ENCODE assay signal across 12 cellular contexts in genomic region chr9:88197781-88198345, GRCh38. TPM values are rescaled to one million over a fixed set of nuclear protein-coding genes. Genes with fewer than 3 reads are reported as not detected.
DNase-seq lines count a peak whose midpoint lies in the region; ATAC-seq, FAIRE-seq and TF ChIP-seq lines count a peak whose summit lies in the region.
"Had no signal": no experiment of that assay in that cellular context is flagged by ENCODE, and none has a peak within 500 bp of the region (broad histone marks: within the 10 kb centered on the region; RNA-seq: fewer than 3 reads in every experiment).

No MANE protein-coding gene starts in this region.

- ATAC-seq in A549: peak; percentile 78 to 92

- intact Hi-C loops in breast epithelium (cut with DNase I; ENCODE audit: low total_unique reads): loop anchor here (5.0 kb wide), 1 partner anchor 419 kb away; no protein-coding TSS in a partner anchor

- H3K56ac ChIP-seq in mesendoderm (ENCODE audit: low read length): no peak overlapping the region

- peak; percentile 43 to 76 for DNase-seq in A549 (ENCODE audit: low read depth in 1 of 2, low spot score in 1 of 2)
- DNase-seq in LHCN-M2 (ENCODE audit: low read depth): peak; percentile 80
- no peak for DNase-seq in breast epithelium (ENCODE audit: low spot score in 2 of 2)
- peak; percentile 42 for DNase-seq in mesendoderm
- no peak for DNase-seq in T1000 (lab: John Stamatoyannopoulos, UW)
- no peak for DNase-seq in activated naive CD4-positive, alpha-beta T cell treated with anti-CD3 and anti-CD28 coated beads, Interleukin-2, amount 50 U/mL, for 16 hours
- DNase-seq in stimulated activated CD4-positive, alpha-beta T cell treated with anti-CD3 and anti-CD28 coated beads, Interleukin-4, amount 100 ng/mL, for 4 hours: no peak
- DNase-seq in C1 segment of cervical spinal cord (lab: John Stamatoyannopoulos, UW): no peak
- DNase-seq: NCI-H510A treated with DMSO at 0.1 percent for 48 hours had no signal

- TF ChIP-seq CTCF in A549 (IDR thresholded peaks at IDR 0.05) (no peak), breast epithelium (IDR thresholded peaks at IDR 0.05) (no peak)

- H3K27me3 ChIP-seq in breast epithelium (no peaks in the 10 kb centered on the region), mesendoderm (ENCODE audit: insufficient read depth, low read length, poor library complexity) (no peaks in the 10 kb centered on the region)

- H3K36me3 ChIP-seq in breast epithelium (no peaks in the 10 kb centered on the region), mesendoderm (ENCODE audit: control insufficient read depth, insufficient read depth, low read length) (no peaks in the 10 kb centered on the region)

- H3K4me1 ChIP-seq in A549 (peaks cover 32% of the 10 kb centered on the region), breast epithelium (no peaks in the 10 kb centered on the region), mesendoderm (ENCODE audit: control insufficient read depth, low read depth, low read length) (peaks cover 2% of the 10 kb centered on the region)

- no peak for TF ChIP-seq POLR2A in A549 (IDR thresholded peaks at IDR 0.05; ENCODE audit: low read length)
- TF ChIP-seq POLR2A in breast epithelium (IDR thresholded peaks at IDR 0.05): no peak

- H3K9me3 ChIP-seq in A549 (no peaks in the 10 kb centered on the region), breast epithelium (no peaks in the 10 kb centered on the region)

- H3K9ac ChIP-seq in mesendoderm (ENCODE audit: low read length): no peak overlapping the region

- H3K4me3 ChIP-seq in A549: peak overlapping the region; percentile 18; the same call in 2 of the 3 replicates
- H3K4me3 ChIP-seq in breast epithelium: peak overlapping the region in 2 of 3 donors; percentile 13 to 52
- H3K4me3 ChIP-seq in mesendoderm (ENCODE audit: low read length): no peak overlapping the region

- 10% methylated on average over 4 of the region's 4 CpGs for WGBS in A549 (ENCODE audit: missing lambda C conversion rate)
- WGBS in mesendoderm (ENCODE audit: extremely low coverage, insufficient coverage, low lambda C conversion rate): no CpG with 5 or more reads among the region's 4 CpGs

- no peak overlapping the region for H2AK5ac ChIP-seq in mesendoderm (ENCODE audit: low read length)

- no peak overlapping the region for H4K5ac ChIP-seq in mesendoderm (ENCODE audit: low read length)

- H3K79me2 ChIP-seq in mesendoderm (ENCODE audit: control insufficient read depth, insufficient read depth, low read length): no peaks in the 10 kb centered on the region

- peak; percentile 25 to 33; a peak in 2 of 5 replicates for TF ChIP-seq EP300 in A549 (IDR thresholded peaks at IDR 0.05)

- TF ChIP-seq RAD21 in A549 (conservative IDR thresholded peaks at IDR 0.05 in 1 of 2, IDR thresholded peaks at IDR 0.05 in 1 of 2): 0 out of 5 replicates have a peak, but pooled peaks of 1 of the 2 experiments have one; percentile 15

- no peak overlapping the region for H4K8ac ChIP-seq in mesendoderm (ENCODE audit: low read depth, low read length)

- H2BK120ac ChIP-seq in mesendoderm (ENCODE audit: low read depth, low read length): no peak overlapping the region

- H3K27ac ChIP-seq in A549 (peak overlapping the region; percentile 71 to 78), breast epithelium (peak overlapping the region in 1 of 2 donors; percentile 1), mesendoderm (ENCODE audit: low read depth, low read length) (no peak overlapping the region)
- H3K27ac ChIP-seq: C4-2B had no signal

- no peak overlapping the region for H3K18ac ChIP-seq in mesendoderm (ENCODE audit: low read length)

- H3K79me1 ChIP-seq in mesendoderm (ENCODE audit: low read length): no peaks in the 10 kb centered on the region

- POLR2A ChIA-PET in A549 (lab: Yijun Ruan, JAX): no interaction called here

- H3K4ac ChIP-seq in mesendoderm (ENCODE audit: low read depth, low read length): no peak overlapping the region

- H2BK5ac ChIP-seq in mesendoderm (ENCODE audit: low read length): no peak overlapping the region

- FAIRE-seq in A549 (lab: Jason Lieb, UNC): peak; percentile 92
- FAIRE-seq: endothelial cell of umbilical vein had no signal

- CTCF ChIA-PET in A549 (lab: Yijun Ruan, JAX): no interaction called here

- no peak overlapping the region for H3K23ac ChIP-seq in mesendoderm (ENCODE audit: low read length)

- H3K4me2 ChIP-seq in A549: peak overlapping the region; percentile 77
- no peak overlapping the region for H3K4me2 ChIP-seq in mesendoderm (ENCODE audit: low read length)

- H2BK15ac ChIP-seq in mesendoderm (replicated peaks; ENCODE audit: low read depth): no peak overlapping the region

TF ChIP-seq in A549, 52 proteins besides CTCF, POLR2A, EP300 and RAD21 (continues in another document):
- TF ChIP-seq, protein P1, sequence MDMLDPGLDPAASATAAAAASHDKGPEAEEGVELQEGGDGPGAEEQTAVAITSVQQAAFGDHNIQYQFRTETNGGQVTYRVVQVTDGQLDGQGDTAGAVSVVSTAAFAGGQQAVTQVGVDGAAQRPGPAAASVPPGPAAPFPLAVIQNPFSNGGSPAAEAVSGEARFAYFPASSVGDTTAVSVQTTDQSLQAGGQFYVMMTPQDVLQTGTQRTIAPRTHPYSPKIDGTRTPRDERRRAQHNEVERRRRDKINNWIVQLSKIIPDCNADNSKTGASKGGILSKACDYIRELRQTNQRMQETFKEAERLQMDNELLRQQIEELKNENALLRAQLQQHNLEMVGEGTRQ (IDR thresholded peaks at IDR 0.05): no peak
- no peak for TF ChIP-seq HOXA7 (CRISPR knock-in tag; IDR thresholded peaks at IDR 0.05)
- TF ChIP-seq JUN (IDR thresholded peaks at IDR 0.05): no peak
- no peak for TF ChIP-seq RNF2 (IDR thresholded peaks at IDR 0.05; ENCODE audit: borderline replicate concordance, low read depth)
- TF ChIP-seq MYC (IDR thresholded peaks at IDR 0.05; ENCODE audit: borderline replicate concordance, low read length): no peak
- TF ChIP-seq, protein P2, sequence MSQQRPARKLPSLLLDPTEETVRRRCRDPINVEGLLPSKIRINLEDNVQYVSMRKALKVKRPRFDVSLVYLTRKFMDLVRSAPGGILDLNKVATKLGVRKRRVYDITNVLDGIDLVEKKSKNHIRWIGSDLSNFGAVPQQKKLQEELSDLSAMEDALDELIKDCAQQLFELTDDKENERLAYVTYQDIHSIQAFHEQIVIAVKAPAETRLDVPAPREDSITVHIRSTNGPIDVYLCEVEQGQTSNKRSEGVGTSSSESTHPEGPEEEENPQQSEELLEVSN (IDR thresholded peaks at IDR 0.05; ENCODE audit: borderline replicate concordance, low read depth): peak; percentile 81
- TF ChIP-seq ATOH8 (CRISPR knock-in tag; IDR thresholded peaks at IDR 0.05; ENCODE audit: low read depth): no peak
- TF ChIP-seq, protein P3, sequence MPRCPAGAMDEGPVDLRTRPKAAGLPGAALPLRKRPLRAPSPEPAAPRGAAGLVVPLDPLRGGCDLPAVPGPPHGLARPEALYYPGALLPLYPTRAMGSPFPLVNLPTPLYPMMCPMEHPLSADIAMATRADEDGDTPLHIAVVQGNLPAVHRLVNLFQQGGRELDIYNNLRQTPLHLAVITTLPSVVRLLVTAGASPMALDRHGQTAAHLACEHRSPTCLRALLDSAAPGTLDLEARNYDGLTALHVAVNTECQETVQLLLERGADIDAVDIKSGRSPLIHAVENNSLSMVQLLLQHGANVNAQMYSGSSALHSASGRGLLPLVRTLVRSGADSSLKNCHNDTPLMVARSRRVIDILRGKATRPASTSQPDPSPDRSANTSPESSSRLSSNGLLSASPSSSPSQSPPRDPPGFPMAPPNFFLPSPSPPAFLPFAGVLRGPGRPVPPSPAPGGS (IDR thresholded peaks at IDR 0.05): no peak
- TF ChIP-seq, protein P4, sequence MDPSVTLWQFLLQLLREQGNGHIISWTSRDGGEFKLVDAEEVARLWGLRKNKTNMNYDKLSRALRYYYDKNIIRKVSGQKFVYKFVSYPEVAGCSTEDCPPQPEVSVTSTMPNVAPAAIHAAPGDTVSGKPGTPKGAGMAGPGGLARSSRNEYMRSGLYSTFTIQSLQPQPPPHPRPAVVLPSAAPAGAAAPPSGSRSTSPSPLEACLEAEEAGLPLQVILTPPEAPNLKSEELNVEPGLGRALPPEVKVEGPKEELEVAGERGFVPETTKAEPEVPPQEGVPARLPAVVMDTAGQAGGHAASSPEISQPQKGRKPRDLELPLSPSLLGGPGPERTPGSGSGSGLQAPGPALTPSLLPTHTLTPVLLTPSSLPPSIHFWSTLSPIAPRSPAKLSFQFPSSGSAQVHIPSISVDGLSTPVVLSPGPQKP (IDR thresholded peaks at IDR 0.05; ENCODE audit: low read depth, low read length): no peak
- no peak for TF ChIP-seq FOSL2 (IDR thresholded peaks at IDR 0.05)
- peak; percentile 80 for TF ChIP-seq FOSL2 (CRISPR knock-in tag; IDR thresholded peaks at IDR 0.05)
- TF ChIP-seq CBX2 (IDR thresholded peaks at IDR 0.05; ENCODE audit: borderline replicate concordance, low read depth): no peak
- TF ChIP-seq FOXS1 (CRISPR knock-in tag; IDR thresholded peaks at IDR 0.05): no peak
- peak; percentile 26; the same call in 1 of the 2 replicates for TF ChIP-seq JUNB (IDR thresholded peaks at IDR 0.05)
- TF ChIP-seq HDAC2 (IDR thresholded peaks at IDR 0.05): no peak
- no peak for TF ChIP-seq ZC3H11A (IDR thresholded peaks at IDR 0.05)

RNA-seq across cellular contexts. Expression of gene SPATA31C2, which starts 59.6 kb away (rescaled TPM):
- polyA plus RNA-seq in A549 (2011; rRNA removed) (not detected in 2 replicates), A549 (2017; fragmentation: RNase III; extraction: RNeasy Plus Mini Kit Qiagen cat#74134 plus additional on column Dnase treatment) (not detected in 3 replicates)
- not detected in 2 replicates for polyA plus RNA-seq in A549 (2012; cell fraction: cytosol; rRNA removed)
- not detected in 2 replicates for polyA plus RNA-seq in A549 (2012; cell fraction: nucleus; rRNA removed)
- polyA minus RNA-seq in A549 (2011; rRNA and poly(A)+ RNA removed): not detected in 2 replicates
- total RNA-seq in LHCN-M2 (2014; rRNA removed) (not detected in 2 replicates), breast epithelium (not detected)
- not detected for polyA plus RNA-seq in LHCN-M2 (2012)
- polyA plus RNA-seq in mesendoderm (2013, experiment 1 of 2): 0.04 TPM
- polyA plus RNA-seq in mesendoderm (2013, experiment 2 of 2): 0.03 TPM
- total RNA-seq: endothelial cell of umbilical vein, urinary bladder had no signal
- polyA plus RNA-seq: endothelial cell of umbilical vein, urinary bladder had no signal

Comparison
In these comparisons a context has a peak if more than half of its experiments do, and no peak if none do; other contexts are left out.
1. DNase-seq: peak in A549 (2 of 2), LHCN-M2 (single experiment) and mesendoderm (single experiment); none in breast epithelium (0 of 2), T1000 (single experiment), activated naive CD4-positive, alpha-beta T cell treated with anti-CD3 and anti-CD28 coated beads, Interleukin-2, amount 50 U/mL, for 16 hours (single experiment), stimulated activated CD4-positive, alpha-beta T cell treated with anti-CD3 and anti-CD28 coated beads, Interleukin-4, amount 100 ng/mL, for 4 hours (0 of 2) and C1 segment of cervical spinal cord (0 of 14).